8 cellular contexts compared by ENCODE assay signal in the genomic region with DNA sequence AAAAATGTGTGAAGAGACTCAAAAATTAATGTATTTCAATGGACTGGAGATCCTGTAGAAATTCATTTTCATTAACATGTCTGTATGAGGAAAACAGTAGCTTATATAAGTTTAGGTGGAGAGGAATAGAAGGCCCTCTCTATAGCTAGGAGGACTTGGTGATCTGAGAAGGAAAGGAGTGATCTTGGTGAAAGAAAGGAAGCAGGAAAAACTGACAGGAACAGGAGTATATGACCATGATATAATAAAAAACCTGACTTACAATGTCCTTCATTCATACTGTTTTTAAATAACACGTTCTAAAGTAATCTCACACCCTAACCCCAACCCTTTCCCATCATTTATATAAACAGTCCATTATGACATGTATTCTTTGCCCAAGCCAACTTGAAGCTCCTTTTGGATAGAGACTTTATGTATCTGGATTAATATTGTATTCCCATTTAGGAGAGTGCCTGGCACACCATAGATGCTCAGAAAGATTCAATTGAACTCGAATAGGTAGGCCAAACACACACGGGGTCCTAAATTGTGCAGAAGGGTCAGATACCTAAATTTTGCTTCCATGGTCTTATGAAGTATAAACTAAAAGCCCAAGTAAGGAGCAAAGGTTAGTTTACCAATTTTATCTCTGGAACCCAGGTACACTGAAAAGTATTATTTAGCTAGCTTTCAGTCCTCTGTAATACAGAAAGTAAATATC.
DNase-seq lines count a peak whose midpoint lies in the region; TF ChIP-seq lines count a peak whose summit lies in the region.

No MANE protein-coding gene starts in this region.

- H3K4me1 ChIP-seq in esophagus (ENCODE audit: control insufficient read depth in 2 of 2, insufficient read depth in 2 of 2, low read length in 1 of 2) = no peaks in the 10 kb centered on the region
- peaks cover 3% of the 10 kb centered on the region for H3K4me1 ChIP-seq in rectal smooth muscle tissue (ENCODE audit: control insufficient read depth, insufficient read depth, low read length)

- H3K9me3 ChIP-seq in esophagus (ENCODE audit: control insufficient read depth in 2 of 2, insufficient read depth in 1 of 2, low read depth in 1 of 2, low read length in 1 of 2) = no peaks in the 10 kb centered on the region

- DNase-seq in GM12864 (ENCODE audit: low read depth) = no peak
- DNase-seq in NCI-H748 (lab: John Stamatoyannopoulos, UW; ENCODE audit: unreplicated experiment) = peak; percentile 55
- no peak for DNase-seq in COLO829 (ENCODE audit: low spot score)
- DNase-seq in activated naive CD4-positive, alpha-beta T cell treated with Interleukin-2 at 50 U/mL for 16 hours = no peak
- DNase-seq in GOT3 (lab: John Stamatoyannopoulos, UW) = no peak
- no peak for DNase-seq in osteocyte (ENCODE audit: extremely low spot score, unreplicated experiment)

- H3K4me3 ChIP-seq in GM12864 (ENCODE audit: low read depth, low read length) (peak overlapping the region; percentile 86), esophagus (ENCODE audit: low read depth in 1 of 2, low read length in 2 of 2) (peak overlapping the region in 1 of 2 donors; percentile 87), rectal smooth muscle tissue (ENCODE audit: low read length) (peak overlapping the region; percentile 73)

- H3K9me3 Mint-ChIP-seq in osteocyte (ENCODE audit: unreplicated experiment) = no peaks in the 10 kb centered on the region

- H3K4me3 Mint-ChIP-seq in osteocyte (ENCODE audit: unreplicated experiment) = no peak overlapping the region

- WGBS in esophagus, 2 donors = 18 to 24% methylated on average over 3 of the region's 3 CpGs

- peaks cover 7% of the 10 kb centered on the region for H3K36me3 Mint-ChIP-seq in osteocyte (ENCODE audit: unreplicated experiment)

- TF ChIP-seq CTCF in GM12864 (IDR thresholded peaks at IDR 0.05; ENCODE audit: low read depth, low read length, missing control alignments) (no peak), osteocyte (IDR thresholded peaks at IDR 0.05) (no peak)

- H3K27ac Mint-ChIP-seq in osteocyte (ENCODE audit: unreplicated experiment) = no peak overlapping the region

- H3K36me3 ChIP-seq in esophagus (ENCODE audit: control insufficient read depth in 2 of 2, insufficient read depth in 2 of 2, low read length in 1 of 2) (no peaks in the 10 kb centered on the region), rectal smooth muscle tissue (ENCODE audit: control insufficient read depth, insufficient read depth, low read length) (no peaks in the 10 kb centered on the region)

- H3K27me3 Mint-ChIP-seq in osteocyte (ENCODE audit: unreplicated experiment) = no peaks in the 10 kb centered on the region

- H3K9ac ChIP-seq in rectal smooth muscle tissue (ENCODE audit: low read length) = no peak overlapping the region

- H3K4me1 Mint-ChIP-seq in osteocyte (ENCODE audit: unreplicated experiment) = peaks cover 29% of the 10 kb centered on the region

- peak overlapping the region; percentile 93 to 100 for H3K27ac ChIP-seq in esophagus (ENCODE audit: low read depth in 2 of 2, low read length in 1 of 2)
- H3K27ac ChIP-seq in rectal smooth muscle tissue (ENCODE audit: low read depth, low read length) = peak overlapping the region; percentile 97

- H3K27me3 ChIP-seq in esophagus (ENCODE audit: control insufficient read depth in 1 of 2, insufficient read depth in 2 of 2, low read length in 2 of 2) (no peaks in the 10 kb centered on the region), rectal smooth muscle tissue (ENCODE audit: control insufficient read depth, insufficient read depth, low read length) (no peaks in the 10 kb centered on the region)
